9 cellular contexts compared by ENCODE assay signal in genomic region chr11:72238040-72238450, GRCh38. TPM values are rescaled to one million over a fixed set of nuclear protein-coding genes. Genes with fewer than 3 reads are reported as not detected.
A peak's percentile ranks its signal among the peaks of the same experiment; 100 is the strongest.
DNase-seq lines count a peak whose midpoint lies in the region; ATAC-seq and TF ChIP-seq lines count a peak whose summit lies in the region.
"Had no signal": no experiment of that assay in that cellular context is flagged by ENCODE, and none has a peak within 500 bp of the region (broad histone marks: within the 10 kb centered on the region; RNA-seq: fewer than 3 reads in every experiment).

No MANE protein-coding gene starts in this region.

- DNase-seq in activated naive CD4-positive, alpha-beta T cell treated with Interleukin-2 at 50 U/mL for 16 hours = peak; percentile 46
- DNase-seq in activated naive CD4-positive, alpha-beta T cell treated with anti-CD3 and anti-CD28 coated beads, Interleukin-2, amount 50 U/mL, for 16 hours = no peak
- DNase-seq in NCI-H1694 treated with DMSO at 0.1 percent for 48 hours (lab: John Stamatoyannopoulos, UW) (peak; percentile 32), fibroblast of peridontal ligament (ENCODE audit: extremely low read depth) (peak; percentile 54), natural killer cell (no peak)
- DNase-seq in activated CD4-positive, alpha-beta memory T cell treated with anti-CD3 and anti-CD28 coated beads for 36 hours = peak; percentile 72

- ATAC-seq in natural killer cell = peak; percentile 61 to 75 (median 67)
- ATAC-seq in GM19467 (IDR thresholded peaks at IDR 0.05; ENCODE audit: unreplicated experiment) = no peak
- no peak for ATAC-seq in GM18873 (IDR thresholded peaks at IDR 0.05; ENCODE audit: low FRiP score, unreplicated experiment)

- peak; percentile 48 for TF ChIP-seq CTCF in natural killer cell (IDR thresholded peaks at IDR 0.05)

- H3K4me3 Mint-ChIP-seq in activated CD4-positive, alpha-beta memory T cell treated with anti-CD3 and anti-CD28 coated beads for 36 hours = no peak overlapping the region
- H3K4me3 Mint-ChIP-seq in natural killer cell = no peak overlapping the region

- no peaks in the 10 kb centered on the region for H3K9me3 Mint-ChIP-seq in activated CD4-positive, alpha-beta memory T cell treated with anti-CD3 and anti-CD28 coated beads for 36 hours
- no peaks in the 10 kb centered on the region for H3K9me3 Mint-ChIP-seq in natural killer cell

- no peak overlapping the region for H3K27ac Mint-ChIP-seq in activated CD4-positive, alpha-beta memory T cell treated with anti-CD3 and anti-CD28 coated beads for 36 hours
- no peak overlapping the region for H3K27ac Mint-ChIP-seq in natural killer cell

- CTCF ChIA-PET in activated CD4-positive, alpha-beta memory T cell treated with anti-CD3 and anti-CD28 coated beads for 36 hours (lab: Charles Lee) = interaction anchor here (0.6 to 3.8 kb wide), 20 partner anchors 9 to 446 kb away, joined by 3 to 21 read pairs (median 4); partner anchors contain the start of genes CLPB and INPPL1

- peaks cover 12% of the 10 kb centered on the region for H3K36me3 Mint-ChIP-seq in activated CD4-positive, alpha-beta memory T cell treated with anti-CD3 and anti-CD28 coated beads for 36 hours
- no peaks in the 10 kb centered on the region for H3K36me3 Mint-ChIP-seq in natural killer cell

- H3K27me3 Mint-ChIP-seq in activated CD4-positive, alpha-beta memory T cell treated with anti-CD3 and anti-CD28 coated beads for 36 hours = peaks cover 33% of the 10 kb centered on the region
- H3K27me3 Mint-ChIP-seq in natural killer cell (ENCODE audit: low read depth in 2 of 2) = peaks cover 28 to 31% of the 10 kb centered on the region in 2 donors

- intact Hi-C loops in activated CD4-positive, alpha-beta memory T cell treated with anti-CD3 and anti-CD28 coated beads for 36 hours (cut with micrococcal nuclease) = no loop called here
- intact Hi-C loops in natural killer cell (cut with micrococcal nuclease) = loop anchor here (2.0 kb wide), 1 partner anchor 13 kb away; the partner anchor contains the start of gene INPPL1

- peaks cover 12% of the 10 kb centered on the region for H3K4me1 Mint-ChIP-seq in activated CD4-positive, alpha-beta memory T cell treated with anti-CD3 and anti-CD28 coated beads for 36 hours (ENCODE audit: low read depth)
- H3K4me1 Mint-ChIP-seq in natural killer cell = peaks cover 18 to 47% of the 10 kb centered on the region in 2 donors

- POLR2A ChIA-PET in activated CD4-positive, alpha-beta memory T cell treated with anti-CD3 and anti-CD28 coated beads for 36 hours (lab: Charles Lee) = interaction anchor here (0.7 to 1.4 kb wide), 3 partner anchors 11 to 15 kb away, joined by 3 to 9 read pairs (median 3); partner anchors contain the start of gene INPPL1

RNA-seq across cellular contexts. Expression of gene PHOX2A, which starts 5.9 kb away (rescaled TPM):
- not detected for total RNA-seq in activated CD4-positive, alpha-beta memory T cell treated with anti-CD3 and anti-CD28 coated beads for 36 hours
- total RNA-seq in natural killer cell = not detected
- total RNA-seq: dermis microvascular lymphatic vessel endothelial cell had no signal

RNA-seq across cellular contexts. Expression of gene INPPL1, which starts 13.5 kb away (rescaled TPM):
- 10 to 100 TPM; 96.9 to 98.9 TPM for total RNA-seq in activated CD4-positive, alpha-beta memory T cell treated with anti-CD3 and anti-CD28 coated beads for 36 hours
- total RNA-seq in natural killer cell = 100 to 1,000 TPM; 193 to 207 (median 195) TPM

RNA-seq across cellular contexts. Expression of gene FOLR2, which starts 21.5 kb away (rescaled TPM):
- not detected for total RNA-seq in activated CD4-positive, alpha-beta memory T cell treated with anti-CD3 and anti-CD28 coated beads for 36 hours
- total RNA-seq in natural killer cell = not detected
- total RNA-seq: dermis microvascular lymphatic vessel endothelial cell had no signal

RNA-seq across cellular contexts. Expression of gene FOLR1, which starts 46.1 kb away (rescaled TPM):
- total RNA-seq in activated CD4-positive, alpha-beta memory T cell treated with anti-CD3 and anti-CD28 coated beads for 36 hours = not detected
- not detected for total RNA-seq in natural killer cell
- total RNA-seq: dermis microvascular lymphatic vessel endothelial cell had no signal

Comparison
In these comparisons a context has a peak if more than half of its experiments do, and no peak if none do; other contexts are left out.
1. DNase-seq: peak in activated naive CD4-positive, alpha-beta T cell treated with Interleukin-2 at 50 U/mL for 16 hours (single experiment), NCI-H1694 treated with DMSO at 0.1 percent for 48 hours (single experiment), activated CD4-positive, alpha-beta memory T cell treated with anti-CD3 and anti-CD28 coated beads for 36 hours (single experiment) and fibroblast of peridontal ligament (single experiment); none in activated naive CD4-positive, alpha-beta T cell treated with anti-CD3 and anti-CD28 coated beads, Interleukin-2, amount 50 U/mL, for 16 hours (single experiment) and natural killer cell (single experiment).
2. ATAC-seq: peak in natural killer cell (3 of 3); none in GM19467 (single experiment) and GM18873 (single experiment).